In genomic region chr5:172909931-172910502, GRCh38 we compare ENCODE assay signal across 11 cellular contexts. TPM values are rescaled to one million over a fixed set of nuclear protein-coding genes. Genes with fewer than 3 reads are reported as not detected.
DNase-seq lines count a peak whose midpoint lies in the region; ATAC-seq, FAIRE-seq and TF ChIP-seq lines count a peak whose summit lies in the region.
"Had no signal": no experiment of that assay in that cellular context is flagged by ENCODE, and none has a peak within 500 bp of the region (broad histone marks: within the 10 kb centered on the region; RNA-seq: fewer than 3 reads in every experiment).

No MANE protein-coding gene starts in this region.

- no peak for TF ChIP-seq POLR2A in heart left ventricle (IDR thresholded peaks at IDR 0.05)

- intact Hi-C loops in heart left ventricle (cut with DNase I), result loop anchor here in 5 of 10 donors (2.0 to 10.0 kb wide), 3 partner anchors 135 to 195 kb away; partner anchors contain the start of gene DUSP1 (in 3 of the 5)

- ATAC-seq in T-helper 17 cell (no peak), heart left ventricle (peak; percentile 17 to 59 (median 36))
- ATAC-seq in stimulated activated effector memory CD8-positive, alpha-beta T cell treated with anti-CD3 and anti-CD28 coated beads, Interleukin-12 subunit alpha, Interleukin-12 subunit beta, amount 100 ng/mL, for 72 hours, result peak; percentile 31

- H3K4me1 ChIP-seq in heart left ventricle, result peaks cover 0 to 43% (median 20%) of the 10 kb centered on the region in 12 donors

- DNase-seq in GM18507 (ENCODE audit: extremely low spot score, insufficient read length, low read depth) (peak; percentile 18), T-helper 17 cell (no peak), heart left ventricle (no peak), NAMALWA (ENCODE audit: low spot score) (no peak), A172 (ENCODE audit: low spot score) (no peak), SKM-1 (lab: John Stamatoyannopoulos, UW; ENCODE audit: unreplicated experiment) (no peak)
- DNase-seq in stimulated activated effector memory CD8-positive, alpha-beta T cell treated with anti-CD3 and anti-CD28 coated beads, Interleukin-12 subunit alpha, Interleukin-12 subunit beta, amount 100 ng/mL, for 72 hours (ENCODE audit: low spot score in 2 of 2), result no peak
- no peak for DNase-seq in activated CD4-positive, alpha-beta T cell treated with anti-CD3 and anti-CD28 coated beads, Interleukin-2, amount 50 U/mL, for 48 hours
- DNase-seq: NCI-H1105 treated with DMSO at 0.1 percent for 48 hours, ovary had no signal

- no peak overlapping the region for H3K4me3 Mint-ChIP-seq in T-helper 17 cell
- no peak overlapping the region for H3K4me3 Mint-ChIP-seq in stimulated activated effector memory CD8-positive, alpha-beta T cell treated with anti-CD3 and anti-CD28 coated beads, Interleukin-12 subunit alpha, Interleukin-12 subunit beta, amount 100 ng/mL, for 72 hours

- H3K27me3 Mint-ChIP-seq in T-helper 17 cell, result no peaks in the 10 kb centered on the region

- FAIRE-seq in GM18507 (lab: Jason Lieb, UNC), result peak; percentile 75
- FAIRE-seq: G401.6 had no signal

- H3K9me3 ChIP-seq in T-helper 17 cell (ENCODE audit: control insufficient read depth, low read length, poor library complexity, severe bottlenecking) (no peaks in the 10 kb centered on the region), heart left ventricle (no peaks in the 10 kb centered on the region)
- H3K9me3 ChIP-seq: ovary had no signal

- no peaks in the 10 kb centered on the region for H3K27me3 ChIP-seq in heart left ventricle
- H3K27me3 ChIP-seq: ovary had no signal

- H3K4me3 ChIP-seq in heart left ventricle, result no peak overlapping the region
- H3K4me3 ChIP-seq: ovary had no signal

- peak overlapping the region in 5 of 12 donors; percentile 29 to 72 (median 64) for H3K27ac ChIP-seq in heart left ventricle
- H3K27ac ChIP-seq: ovary had no signal

- TF ChIP-seq CTCF in heart left ventricle (IDR thresholded peaks at IDR 0.05), result no peak

- H3K9me3 Mint-ChIP-seq in stimulated activated effector memory CD8-positive, alpha-beta T cell treated with anti-CD3 and anti-CD28 coated beads, Interleukin-12 subunit alpha, Interleukin-12 subunit beta, amount 100 ng/mL, for 72 hours, result no peaks in the 10 kb centered on the region

- peak overlapping the region; percentile 72 for H3K27ac Mint-ChIP-seq in T-helper 17 cell
- peak overlapping the region; percentile 45 for H3K27ac Mint-ChIP-seq in stimulated activated effector memory CD8-positive, alpha-beta T cell treated with anti-CD3 and anti-CD28 coated beads, Interleukin-12 subunit alpha, Interleukin-12 subunit beta, amount 100 ng/mL, for 72 hours

- 65 to 79% (median 71%) methylated on average over 8 of the region's 8 CpGs for WGBS in heart left ventricle, 4 donors

- H3K36me3 ChIP-seq in heart left ventricle, result peaks cover 0 to 28% (median 9%) of the 10 kb centered on the region in 9 donors
- H3K36me3 ChIP-seq: ovary had no signal

- H3K36me3 Mint-ChIP-seq in T-helper 17 cell (ENCODE audit: low read depth), result peaks cover 5% of the 10 kb centered on the region
- H3K36me3 Mint-ChIP-seq in stimulated activated effector memory CD8-positive, alpha-beta T cell treated with anti-CD3 and anti-CD28 coated beads, Interleukin-12 subunit alpha, Interleukin-12 subunit beta, amount 100 ng/mL, for 72 hours, result peaks cover 44% of the 10 kb centered on the region

- peaks cover 5% of the 10 kb centered on the region for H3K4me1 Mint-ChIP-seq in T-helper 17 cell
- H3K4me1 Mint-ChIP-seq in stimulated activated effector memory CD8-positive, alpha-beta T cell treated with anti-CD3 and anti-CD28 coated beads, Interleukin-12 subunit alpha, Interleukin-12 subunit beta, amount 100 ng/mL, for 72 hours, result peaks cover 26% of the 10 kb centered on the region

RNA-seq across cellular contexts. Expression of gene RPL26L1, which starts 49.2 kb away (rescaled TPM):
- 10 to 100 TPM; 13.9 to 17.7 TPM for total RNA-seq in T-helper 17 cell
- 10 to 100 TPM; 19.8 to 36.7 (median 29.5) TPM for total RNA-seq in heart left ventricle
- 10 to 100 TPM; 50.3 to 79.5 TPM for polyA plus RNA-seq in heart left ventricle
- 187 and 205 TPM in 2 replicates for total RNA-seq in A172 (2014; rRNA removed; shearing (Covaris generic))
